In genomic region chrX:103215768-103216085, GRCh38 we compare ENCODE assay signal across 8 cellular contexts. TPM values are rescaled to one million over a fixed set of nuclear protein-coding genes. Genes with fewer than 3 reads are reported as not detected.
A peak's percentile ranks its signal among the peaks of the same experiment; 100 is the strongest.
DNase-seq lines count a peak whose midpoint lies in the region; ATAC-seq, FAIRE-seq and TF ChIP-seq lines count a peak whose summit lies in the region.

No MANE protein-coding gene starts in this region.

- H3K4me2 ChIP-seq in PC-3 (ENCODE audit: low read length) = peak overlapping the region; percentile 78

- POLR2A ChIA-PET in PC-3 (lab: Charles Lee; ENCODE audit: unreplicated experiment) = no interaction called here

- H3K4me1 ChIP-seq in PC-3 (ENCODE audit: insufficient read depth, low read length) (no peaks in the 10 kb centered on the region), pancreas (no peaks in the 10 kb centered on the region)

- 29 to 35% methylated on average over 10 to 11 of the region's 11 CpGs for WGBS in pancreas, 2 donors

- no peaks in the 10 kb centered on the region for H3F3A ChIP-seq in PC-3 (ENCODE audit: low read length, unreplicated experiment)

- no peaks in the 10 kb centered on the region for H3K9me3 Mint-ChIP-seq in activated T-cell treated with anti-CD3 and anti-CD28 coated beads, Interleukin-2, amount 50 U/mL, for 4 hours

- no peaks in the 10 kb centered on the region for H4K20me1 ChIP-seq in PC-3 (ENCODE audit: low read length)

- H3K9me3 ChIP-seq in PC-3 (ENCODE audit: low read length) (no peaks in the 10 kb centered on the region), pancreas (no peaks in the 10 kb centered on the region)

- peak overlapping the region; percentile 68 for H3K4me3 Mint-ChIP-seq in activated T-cell treated with anti-CD3 and anti-CD28 coated beads, Interleukin-2, amount 50 U/mL, for 4 hours

- CTCF ChIA-PET in PC-3 (lab: Charles Lee) = no interaction called here

- intact Hi-C loops in PC-3 (cut with micrococcal nuclease) (loop anchor here (10.0 kb wide), 1 partner anchor 129 kb away; no protein-coding TSS in a partner anchor), pancreas (cut with DNase I) (no loop called here)

- TF ChIP-seq CTCF in PC-3 (conservative IDR thresholded peaks at IDR 0.05; ENCODE audit: low read depth, low read length) (no peak), fibroblast of the aortic adventitia (IDR thresholded peaks at IDR 0.05; ENCODE audit: insufficient read depth, low read length) (no peak), pancreas (IDR thresholded peaks at IDR 0.05) (no peak)

- no TSS peak for BruUV-seq in PC-3 (replicated peaks; lab: Mats Ljungman, UMichigan)

- FAIRE-seq in pancreas (lab: Jason Lieb, UNC) = no peak

- H3K9me2 ChIP-seq in PC-3 (replicated peaks; ENCODE audit: low read length) = no peaks in the 10 kb centered on the region

- H3K36me3 ChIP-seq in PC-3 (ENCODE audit: low read depth, low read length) (no peaks in the 10 kb centered on the region), pancreas (no peaks in the 10 kb centered on the region)

- H3K36me3 Mint-ChIP-seq in activated T-cell treated with anti-CD3 and anti-CD28 coated beads, Interleukin-2, amount 50 U/mL, for 4 hours (ENCODE audit: insufficient read depth) = no peaks in the 10 kb centered on the region

- H3K4me3 ChIP-seq in PC-3 (ENCODE audit: low read length) (peak overlapping the region; percentile 68), fibroblast of the aortic adventitia (ENCODE audit: low read depth, low read length) (peak overlapping the region; percentile 60), pancreas (peak overlapping the region; percentile 44 to 66 (median 56))

- DNase-seq in activated T-cell treated with anti-CD3 and anti-CD28 coated beads, Interleukin-2, amount 50 U/mL, for 4 hours = no peak
- no peak for DNase-seq in activated T-cell treated with anti-CD3 and anti-CD28 coated beads, Interleukin-2, amount 50 U/mL, for 1 hour
- DNase-seq in PC-3 (no peak), fibroblast of the aortic adventitia (ENCODE audit: low read depth) (no peak), pancreas (peak in 1 of 6 donors; percentile 20), KBM-7 (no peak)

- peaks cover 14% of the 10 kb centered on the region for H3K4me1 Mint-ChIP-seq in activated T-cell treated with anti-CD3 and anti-CD28 coated beads, Interleukin-2, amount 50 U/mL, for 4 hours (ENCODE audit: low read depth)

- no peaks in the 10 kb centered on the region for H3K79me2 ChIP-seq in PC-3 (ENCODE audit: low read length)

- H3K9ac ChIP-seq in PC-3 (ENCODE audit: low read length) = peak overlapping the region; percentile 61; the same call in 1 of the 2 replicates

- in situ Hi-C loops in KBM-7 (cut with MboI; ENCODE audit: low pct_unique_long_range_greater_than_20kb, low sequenced_read_pairs) = no loop called here

- H3K27me3 ChIP-seq in PC-3 (ENCODE audit: low read length) (no peaks in the 10 kb centered on the region), pancreas (peaks cover 0 to under 1% (median 0%) of the 10 kb centered on the region in 4 donors)

- ATAC-seq in activated T-cell treated with anti-CD3 and anti-CD28 coated beads, Interleukin-2, amount 50 U/mL, for 4 hours = no peak
- ATAC-seq in PC-3 = no peak
- ATAC-seq in pancreas = peak; percentile 3 to 41 (median 12)
- ATAC-seq in GM21390 (IDR thresholded peaks at IDR 0.05; ENCODE audit: unreplicated experiment) = no peak
- ATAC-seq in GM18519 (IDR thresholded peaks at IDR 0.05; ENCODE audit: low FRiP score, unreplicated experiment) = no peak

- H3K27ac ChIP-seq in PC-3 (ENCODE audit: low read length) (no peak overlapping the region), pancreas (peak overlapping the region in 2 of 4 donors; percentile 80 to 81)

- no peaks in the 10 kb centered on the region for H3K27me3 Mint-ChIP-seq in activated T-cell treated with anti-CD3 and anti-CD28 coated beads, Interleukin-2, amount 50 U/mL, for 4 hours (ENCODE audit: low read depth)

- H2AFZ ChIP-seq in PC-3 (ENCODE audit: low read length) = peak overlapping the region; percentile 69

RNA-seq across cellular contexts. Expression of gene BEX4, which starts 0.8 kb away (rescaled TPM):
- 10 to 100 TPM in 1 of 3 donors, 1 to 10 TPM in 2; 8.5 to 10.7 (median 8.7) TPM for total RNA-seq in activated T-cell treated with anti-CD3 and anti-CD28 coated beads, Interleukin-2, amount 50 U/mL, for 4 hours
- total RNA-seq in PC-3 (2014; rRNA removed) (10.9 and 11.5 TPM in 2 replicates), fibroblast of the aortic adventitia (ENCODE audit: low replicate concordance) (7.9 and 15.6 TPM in 2 replicates), pancreas (10 to 100 TPM in 3 of 6 donors, 1 to 10 TPM in 3; 7.4 to 18.5 (median 9.7) TPM)
- 10 to 100 TPM; 24.9 to 89.2 TPM for polyA plus RNA-seq in pancreas

RNA-seq across cellular contexts. Expression of gene TCEAL8, which starts 39.2 kb away (rescaled TPM):
- 10 to 100 TPM; 17.1 to 23.4 (median 21.2) TPM for total RNA-seq in activated T-cell treated with anti-CD3 and anti-CD28 coated beads, Interleukin-2, amount 50 U/mL, for 4 hours
- total RNA-seq in PC-3 (2014; rRNA removed) (41.2 and 42.5 TPM in 2 replicates), fibroblast of the aortic adventitia (ENCODE audit: low replicate concordance) (144 and 370 TPM in 2 replicates), pancreas (10 to 100 TPM; 16.8 to 25.7 (median 21.6) TPM)
- polyA plus RNA-seq in pancreas = 10 to 100 TPM; 25.5 to 56.6 TPM

Comparison
In these comparisons a context has a peak if more than half of its experiments do, and no peak if none do; other contexts are left out.
1. ATAC-seq: peak in pancreas (4 of 4); none in activated T-cell treated with anti-CD3 and anti-CD28 coated beads, Interleukin-2, amount 50 U/mL, for 4 hours (0 of 2), PC-3 (single experiment), GM21390 (single experiment) and GM18519 (single experiment).
2. Peak in every context shown above with its lines, with median percentiles within 50 percentile points of each other: H3K4me3 ChIP-seq.